ENCODE assay signal across 1 cellular context in genomic region chr10:31912898-31913847, GRCh38.
TF ChIP-seq lines count a peak whose summit lies in the region.

No MANE protein-coding gene starts in this region.

TF ChIP-seq in HepG2, 621 proteins besides CTCF, POLR2A, EP300 and RAD21 (continued from another document):
- TF ChIP-seq FOXP4 (CRISPR knock-in tag; IDR thresholded peaks at IDR 0.05): peak; percentile 60
- TF ChIP-seq ZNF20 (CRISPR knock-in tag; IDR thresholded peaks at IDR 0.05): no peak
- no peak for TF ChIP-seq ZNF12 (CRISPR knock-in tag; IDR thresholded peaks at IDR 0.05)
- TF ChIP-seq MYNN (CRISPR knock-in tag; IDR thresholded peaks at IDR 0.05; ENCODE audit: low read depth): no peak
- TF ChIP-seq MBNL3 (CRISPR knock-in tag; conservative IDR thresholded peaks at IDR 0.05): no peak
- no peak for TF ChIP-seq PHF20 (CRISPR knock-in tag; IDR thresholded peaks at IDR 0.05)
- no peak for TF ChIP-seq ZNF878 (CRISPR knock-in tag; IDR thresholded peaks at IDR 0.05)
- no peak for TF ChIP-seq RBAK (CRISPR knock-in tag; IDR thresholded peaks at IDR 0.05)
- 0 out of 2 replicates have a peak, but pooled peaks have one; percentile 12 for TF ChIP-seq MED1 (CRISPR knock-in tag; IDR thresholded peaks at IDR 0.05)
- peak; percentile 18; the same call in 1 of the 2 replicates for TF ChIP-seq ZNF264 (CRISPR knock-in tag; IDR thresholded peaks at IDR 0.05)
- 0 out of 2 replicates have a peak, but pooled peaks have one; percentile 12 for TF ChIP-seq PAXIP1 (CRISPR knock-in tag; conservative IDR thresholded peaks at IDR 0.05)
- no peak for TF ChIP-seq HNF4G (IDR thresholded peaks at IDR 0.05; ENCODE audit: borderline replicate concordance, low read depth, low read length)
- no peak for TF ChIP-seq HNF4G (CRISPR knock-in tag; IDR thresholded peaks at IDR 0.05; ENCODE audit: borderline replicate concordance, low read depth)
- TF ChIP-seq ZKSCAN1 (IDR thresholded peaks at IDR 0.05; ENCODE audit: low read length): no peak
- TF ChIP-seq ZMYM4 (CRISPR knock-in tag; IDR thresholded peaks at IDR 0.05): 0 out of 2 replicates have a peak, but pooled peaks have one; percentile 16
- 0 out of 2 replicates have a peak, but pooled peaks have one; percentile 19 for TF ChIP-seq TBX2 (CRISPR knock-in tag; IDR thresholded peaks at IDR 0.05; ENCODE audit: borderline replicate concordance)
- TF ChIP-seq ZNF225 (CRISPR knock-in tag; IDR thresholded peaks at IDR 0.05): no peak
- no peak for TF ChIP-seq SOX13 (IDR thresholded peaks at IDR 0.05)
- TF ChIP-seq SOX13 (CRISPR knock-in tag; conservative IDR thresholded peaks at IDR 0.05 in 1 of 2, IDR thresholded peaks at IDR 0.05 in 1 of 2): peak in 1 of 2 experiments; percentile 82; a peak in 2 of 4 replicates
- TF ChIP-seq ZNF558 (CRISPR knock-in tag; IDR thresholded peaks at IDR 0.05; ENCODE audit: borderline replicate concordance): no peak
- no peak for TF ChIP-seq GZF1 (CRISPR knock-in tag; IDR thresholded peaks at IDR 0.05)
- 0 out of 2 replicates have a peak, but pooled peaks have one; percentile 19 for TF ChIP-seq HDAC2 (CRISPR knock-in tag; IDR thresholded peaks at IDR 0.05)
- TF ChIP-seq ZNF367 (CRISPR knock-in tag; IDR thresholded peaks at IDR 0.05; ENCODE audit: borderline replicate concordance): no peak
- peak; percentile 40; the same call in 1 of the 2 replicates for TF ChIP-seq MAFF (IDR thresholded peaks at IDR 0.05; ENCODE audit: low read depth, low read length)
- TF ChIP-seq ZNF468 (CRISPR knock-in tag; IDR thresholded peaks at IDR 0.05): no peak
- TF ChIP-seq TSC22D2 (CRISPR knock-in tag; IDR thresholded peaks at IDR 0.05; ENCODE audit: borderline replicate concordance): no peak
- TF ChIP-seq GMEB1 (CRISPR knock-in tag; IDR thresholded peaks at IDR 0.05; ENCODE audit: borderline replicate concordance): no peak
- TF ChIP-seq ZNF432 (CRISPR knock-in tag; IDR thresholded peaks at IDR 0.05; ENCODE audit: borderline replicate concordance): no peak
- TF ChIP-seq SOX5 (CRISPR knock-in tag; IDR thresholded peaks at IDR 0.05; ENCODE audit: borderline replicate concordance): peak; percentile 41; the same call in 1 of the 2 replicates
- peak; percentile 49 for TF ChIP-seq FOXA3 (CRISPR knock-in tag; IDR thresholded peaks at IDR 0.05)
- no peak for TF ChIP-seq EHMT2 (IDR thresholded peaks at IDR 0.05; ENCODE audit: borderline replicate concordance, low read depth, low read length)
- TF ChIP-seq HMGA1 (CRISPR knock-in tag; conservative IDR thresholded peaks at IDR 0.05): no peak
- TF ChIP-seq ARID5B (CRISPR knock-in tag; IDR thresholded peaks at IDR 0.05): 0 out of 2 replicates have a peak, but pooled peaks have one; percentile 21
- no peak for TF ChIP-seq ZNF430 (CRISPR knock-in tag; IDR thresholded peaks at IDR 0.05)
- no peak for TF ChIP-seq ZNF761 (CRISPR knock-in tag; conservative IDR thresholded peaks at IDR 0.05)
- TF ChIP-seq RFX5 (IDR thresholded peaks at IDR 0.05; ENCODE audit: low read depth, low read length): no peak
- TF ChIP-seq HNF1A (IDR thresholded peaks at IDR 0.05; ENCODE audit: low read depth): no peak
- TF ChIP-seq HNF1A (CRISPR knock-in tag; IDR thresholded peaks at IDR 0.05; ENCODE audit: borderline replicate concordance): 0 out of 2 replicates have a peak, but pooled peaks have one; percentile 40
- TF ChIP-seq FOXJ3 (CRISPR knock-in tag; IDR thresholded peaks at IDR 0.05; ENCODE audit: borderline replicate concordance): peak; percentile 40; the same call in 1 of the 2 replicates
- TF ChIP-seq ZFY (CRISPR knock-in tag; IDR thresholded peaks at IDR 0.05): 0 out of 2 replicates have a peak, but pooled peaks have one; percentile 30
- TF ChIP-seq ZSCAN22 (CRISPR knock-in tag; IDR thresholded peaks at IDR 0.05): no peak
- peak; percentile 22 to 51; a peak in 3 of 4 replicates for TF ChIP-seq MAFK (conservative IDR thresholded peaks at IDR 0.05 in 1 of 2, IDR thresholded peaks at IDR 0.05 in 1 of 2; ENCODE audit: low read length in 2 of 2)
- no peak for TF ChIP-seq ZNF780A (CRISPR knock-in tag; IDR thresholded peaks at IDR 0.05)
TF ChIP-seq in HepG2: peak in this region for 19.
